1 cellular context compared by ENCODE assay signal in genomic region chr1:94540440-94541174, GRCh38.
TF ChIP-seq lines count a peak whose summit lies in the region.

No MANE protein-coding gene starts in this region.

TF ChIP-seq in SK-N-SH, 30 proteins besides CTCF, POLR2A, EP300 and RAD21 (continued from another document):
- no peak for TF ChIP-seq ZBTB33 (IDR thresholded peaks at IDR 0.05; ENCODE audit: borderline replicate concordance, low read depth)
- no peak for TF ChIP-seq MEF2A (IDR thresholded peaks at IDR 0.05; ENCODE audit: borderline replicate concordance, low read depth)
